ENCODE assay signal across 1 cellular context in genomic region chr16:21233521-21234150, GRCh38.
TF ChIP-seq lines count a peak whose summit lies in the region.

ANKS4B (plus strand) TSS chr16:21233699; CDS start chr16:21233738, 39 bp downstream.

TF ChIP-seq in HepG2, 621 proteins besides CTCF, POLR2A, EP300 and RAD21 (continued from another document and continues in another):
- peak; percentile 78; the same call in 1 of the 2 replicates for TF ChIP-seq ZNF12 (CRISPR knock-in tag; IDR thresholded peaks at IDR 0.05)
- no peak for TF ChIP-seq ZNF589 (CRISPR knock-in tag; conservative IDR thresholded peaks at IDR 0.05)
- peak; percentile 90 for TF ChIP-seq FOSL2 (CRISPR knock-in tag; IDR thresholded peaks at IDR 0.05)
- TF ChIP-seq ZGPAT (CRISPR knock-in tag; IDR thresholded peaks at IDR 0.05): peak; percentile 89
- TF ChIP-seq ZNF234 (CRISPR knock-in tag; conservative IDR thresholded peaks at IDR 0.05): no peak
- no peak for TF ChIP-seq ZNF775 (CRISPR knock-in tag; IDR thresholded peaks at IDR 0.05; ENCODE audit: borderline replicate concordance)
- TF ChIP-seq ZNF143 (CRISPR knock-in tag; IDR thresholded peaks at IDR 0.05): no peak
- no peak for TF ChIP-seq HIVEP1 (CRISPR knock-in tag; IDR thresholded peaks at IDR 0.05)
- TF ChIP-seq HMG20A (CRISPR knock-in tag; IDR thresholded peaks at IDR 0.05; ENCODE audit: borderline replicate concordance): peak; percentile 93; the same call in 1 of the 2 replicates
- no peak for TF ChIP-seq ZNF780A (CRISPR knock-in tag; IDR thresholded peaks at IDR 0.05)
- TF ChIP-seq TEAD3 (CRISPR knock-in tag; optimal IDR thresholded peaks at IDR 0.05; ENCODE audit: borderline replicate concordance): peak; percentile 91
- no peak for TF ChIP-seq KDM5B (CRISPR knock-in tag; IDR thresholded peaks at IDR 0.05; ENCODE audit: borderline replicate concordance)
- peak; percentile 26; the same call in 1 of the 2 replicates for TF ChIP-seq MTA1 (CRISPR knock-in tag; IDR thresholded peaks at IDR 0.05; ENCODE audit: borderline replicate concordance)
- no peak for TF ChIP-seq GTF3A (CRISPR knock-in tag; conservative IDR thresholded peaks at IDR 0.05)
- TF ChIP-seq NFYB (CRISPR knock-in tag; IDR thresholded peaks at IDR 0.05): no peak
- TF ChIP-seq ZNF343 (CRISPR knock-in tag; IDR thresholded peaks at IDR 0.05): 0 out of 2 replicates have a peak, but pooled peaks have one; percentile 79
- TF ChIP-seq DNMT1 (CRISPR knock-in tag; IDR thresholded peaks at IDR 0.05): no peak
- TF ChIP-seq ZNF232 (CRISPR knock-in tag; IDR thresholded peaks at IDR 0.05; ENCODE audit: borderline replicate concordance): peak; percentile 94; the same call in 1 of the 2 replicates
- TF ChIP-seq BHLHE40 (IDR thresholded peaks at IDR 0.05; ENCODE audit: low read length): no peak
- no peak for TF ChIP-seq RARG (CRISPR knock-in tag; IDR thresholded peaks at IDR 0.05; ENCODE audit: low read depth)
- peak; percentile 94 for TF ChIP-seq ZSCAN9 (CRISPR knock-in tag; IDR thresholded peaks at IDR 0.05; ENCODE audit: borderline replicate concordance)
- TF ChIP-seq ZNF713 (CRISPR knock-in tag; IDR thresholded peaks at IDR 0.05): no peak
- TF ChIP-seq NCOA2 (CRISPR knock-in tag; IDR thresholded peaks at IDR 0.05): peak; percentile 88
- TF ChIP-seq NFKB2 (CRISPR knock-in tag; IDR thresholded peaks at IDR 0.05; ENCODE audit: borderline replicate concordance): no peak
- TF ChIP-seq IRF2 (CRISPR knock-in tag; IDR thresholded peaks at IDR 0.05): peak; percentile 95
- no peak for TF ChIP-seq THAP8 (CRISPR knock-in tag; IDR thresholded peaks at IDR 0.05; ENCODE audit: borderline replicate concordance)
- peak; percentile 98 for TF ChIP-seq NCOR1 (IDR thresholded peaks at IDR 0.05; ENCODE audit: borderline replicate concordance, low read length)
- TF ChIP-seq ZSCAN31 (CRISPR knock-in tag; IDR thresholded peaks at IDR 0.05; ENCODE audit: low read depth): no peak
- no peak for TF ChIP-seq ZBTB2 (CRISPR knock-in tag; IDR thresholded peaks at IDR 0.05; ENCODE audit: low read depth)
- peak; percentile 60; the same call in 1 of the 2 replicates for TF ChIP-seq NR2F2 (IDR thresholded peaks at IDR 0.05; ENCODE audit: borderline replicate concordance, low read depth)
- TF ChIP-seq CHCHD3 (CRISPR knock-in tag; IDR thresholded peaks at IDR 0.05): no peak
- TF ChIP-seq GPBP1L1 (CRISPR knock-in tag; IDR thresholded peaks at IDR 0.05): no peak
- no peak for TF ChIP-seq MLLT10 (CRISPR knock-in tag; IDR thresholded peaks at IDR 0.05)
- no peak for TF ChIP-seq HCFC1 (IDR thresholded peaks at IDR 0.05; ENCODE audit: low read depth, low read length)
- peak; percentile 97 for TF ChIP-seq ZNF644 (CRISPR knock-in tag; IDR thresholded peaks at IDR 0.05; ENCODE audit: low read depth)
- TF ChIP-seq GZF1 (CRISPR knock-in tag; IDR thresholded peaks at IDR 0.05): peak; percentile 83; the same call in 1 of the 2 replicates
- no peak for TF ChIP-seq ZSCAN30 (CRISPR knock-in tag; IDR thresholded peaks at IDR 0.05)
- TF ChIP-seq HNF4G (IDR thresholded peaks at IDR 0.05; ENCODE audit: borderline replicate concordance, low read depth, low read length): peak; percentile 98
- peak; percentile 92; the same call in 1 of the 2 replicates for TF ChIP-seq HNF4G (CRISPR knock-in tag; IDR thresholded peaks at IDR 0.05; ENCODE audit: borderline replicate concordance, low read depth)
- peak; percentile 88 for TF ChIP-seq ZNF317 (CRISPR knock-in tag; IDR thresholded peaks at IDR 0.05)
- no peak for TF ChIP-seq PTBP1 (IDR thresholded peaks at IDR 0.05; ENCODE audit: low read depth, low read length, poor library complexity, severe bottlenecking)
- TF ChIP-seq ZNF781 (CRISPR knock-in tag; IDR thresholded peaks at IDR 0.05; ENCODE audit: borderline replicate concordance, not compliant biosample characterization): peak; percentile 96
- no peak for TF ChIP-seq ZNF513 (CRISPR knock-in tag; conservative IDR thresholded peaks at IDR 0.05)
- no peak for TF ChIP-seq ZNF274 (CRISPR knock-in tag; IDR thresholded peaks at IDR 0.05)
- TF ChIP-seq ZNF18 (CRISPR knock-in tag; IDR thresholded peaks at IDR 0.05; ENCODE audit: insufficient replicate concordance): peak; percentile 76
- peak; percentile 74 for TF ChIP-seq RBFOX2 (IDR thresholded peaks at IDR 0.05; ENCODE audit: low read depth, low read length)
- peak; percentile 76 for TF ChIP-seq ASH2L (IDR thresholded peaks at IDR 0.05; ENCODE audit: insufficient read length, low read depth, low read length)
- TF ChIP-seq TBL1XR1 (IDR thresholded peaks at IDR 0.05; ENCODE audit: borderline replicate concordance, low read length, partially characterized antibody): peak; percentile 99
- TF ChIP-seq TEAD2 (CRISPR knock-in tag; IDR thresholded peaks at IDR 0.05): no peak
- TF ChIP-seq THAP9 (CRISPR knock-in tag; IDR thresholded peaks at IDR 0.05; ENCODE audit: borderline replicate concordance): peak; percentile 39; the same call in 1 of the 2 replicates
- no peak for TF ChIP-seq DMTF1 (CRISPR knock-in tag; IDR thresholded peaks at IDR 0.05)
- no peak for TF ChIP-seq PLSCR1 (CRISPR knock-in tag; IDR thresholded peaks at IDR 0.05; ENCODE audit: borderline replicate concordance)
- TF ChIP-seq ZNF891 (CRISPR knock-in tag; IDR thresholded peaks at IDR 0.05): no peak
- TF ChIP-seq ZFP1 (CRISPR knock-in tag; IDR thresholded peaks at IDR 0.05): peak; percentile 75; the same call in 1 of the 2 replicates
- TF ChIP-seq PBX3 (CRISPR knock-in tag; IDR thresholded peaks at IDR 0.05; ENCODE audit: borderline replicate concordance): no peak
- peak; percentile 72; the same call in 1 of the 2 replicates for TF ChIP-seq KAT7 (CRISPR knock-in tag; IDR thresholded peaks at IDR 0.05; ENCODE audit: borderline replicate concordance)
- peak; percentile 68 for TF ChIP-seq RCOR2 (CRISPR knock-in tag; IDR thresholded peaks at IDR 0.05)
- TF ChIP-seq ZNF510 (CRISPR knock-in tag; IDR thresholded peaks at IDR 0.05; ENCODE audit: low read depth): no peak
- TF ChIP-seq SIX4 (CRISPR knock-in tag; IDR thresholded peaks at IDR 0.05): peak; percentile 72
